Comparison of ENCODE assay signal across 8 cellular contexts in the genomic region with DNA sequence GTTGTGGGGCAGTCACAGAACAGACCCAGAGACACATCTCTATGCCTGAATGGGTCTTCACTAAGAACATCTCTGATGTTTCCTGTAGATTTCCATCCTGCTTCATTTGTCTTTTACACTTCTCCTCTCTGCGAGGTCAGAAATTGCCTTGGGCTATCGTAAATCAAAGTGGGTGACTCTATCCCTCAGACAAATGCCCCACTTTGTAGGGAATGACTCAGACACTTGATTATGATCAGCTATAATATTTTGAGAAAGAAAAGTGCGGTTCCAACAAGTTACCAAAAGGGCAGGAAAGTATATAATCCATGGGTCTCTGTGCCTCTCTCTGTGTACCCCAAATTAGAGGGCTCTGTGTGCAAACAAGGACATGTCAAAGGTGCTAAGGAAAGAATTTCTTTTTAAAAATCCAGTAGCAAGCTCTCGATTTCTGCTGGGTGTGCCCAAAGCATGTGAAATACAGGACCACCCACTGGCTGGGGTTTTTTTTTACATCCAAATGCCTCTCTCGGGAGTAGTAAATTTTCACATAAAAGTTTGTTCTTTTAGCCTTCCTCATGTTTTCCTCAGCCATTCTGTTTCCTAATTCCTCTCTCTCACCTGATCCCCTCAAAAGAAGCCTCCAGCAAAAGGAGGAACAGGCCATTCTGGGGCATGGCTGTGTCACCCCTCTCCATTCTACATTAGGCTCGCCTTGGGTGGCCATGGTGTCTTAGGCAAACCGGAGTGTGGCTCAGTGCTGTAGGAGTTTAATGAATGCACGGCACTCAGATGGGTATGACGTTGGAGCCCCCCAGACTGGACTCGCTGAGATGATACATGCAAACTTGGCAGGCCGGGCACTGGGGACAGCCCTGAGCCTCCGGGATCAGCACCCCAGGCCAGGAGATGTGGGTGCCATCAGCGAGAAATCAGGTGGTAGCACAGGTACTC. TPM values are rescaled to one million over a fixed set of nuclear protein-coding genes. Genes with fewer than 3 reads are reported as not detected.
DNase-seq lines count a peak whose midpoint lies in the region; ATAC-seq, FAIRE-seq and TF ChIP-seq lines count a peak whose summit lies in the region.
"Had no signal": no experiment of that assay in that cellular context is flagged by ENCODE, and none has a peak within 500 bp of the region (broad histone marks: within the 10 kb centered on the region; RNA-seq: fewer than 3 reads in every experiment).

No MANE protein-coding gene starts in this region.

- H3K27me3 ChIP-seq in K562 (ENCODE audit: control insufficient read depth in 2 of 2, insufficient read depth in 2 of 2, low read length in 2 of 2) (peaks cover 4 to 56% of the 10 kb centered on the region in 2 experiments; a peak in 3 of 5 replicates), thyroid gland (no peaks in the 10 kb centered on the region)

- H4K20me1 ChIP-seq in K562 (replicated peaks; ENCODE audit: control insufficient read depth, insufficient read depth, low read length): no peaks in the 10 kb centered on the region

- DNase-seq in GM04504 (ENCODE audit: low read depth) (peak; percentile 60), M059J (ENCODE audit: low read depth) (peak; percentile 95), K562 (ENCODE audit: extremely low read depth in 1 of 4, low spot score in 3 of 4) (no peak), sciatic nerve (ENCODE audit: low spot score) (no peak), G401 (ENCODE audit: low spot score) (no peak), thyroid gland (no peak), SKM-1 (lab: John Stamatoyannopoulos, UW; ENCODE audit: unreplicated experiment) (no peak)
- DNase-seq: CD4-positive, alpha-beta memory T cell had no signal

- H3K9me3 ChIP-seq in K562 (replicated peaks; ENCODE audit: control insufficient read depth, insufficient read depth, low read depth, low read length): no peaks in the 10 kb centered on the region
- no peaks in the 10 kb centered on the region for H3K9me3 ChIP-seq in thyroid gland

- H3K27ac ChIP-seq in K562 (ENCODE audit: extremely low read depth, low read depth, low read length) (no peak overlapping the region), thyroid gland (no peak overlapping the region)

- no peak for TF ChIP-seq EP300 in K562 (IDR thresholded peaks at IDR 0.05; ENCODE audit: low read length)

- under 1% methylated on average over 10 of the region's 13 CpGs for WGBS in K562 (ENCODE audit: insufficient coverage, low coverage, missing lambda C conversion rate)
- WGBS in thyroid gland, 2 donors: 87 to 90% methylated on average over 11 to 12 of the region's 13 CpGs

- no peaks in the 10 kb centered on the region for H3K79me2 ChIP-seq in K562 (ENCODE audit: control insufficient read depth, insufficient read depth, low read length)

- H3K4me2 ChIP-seq in K562 (ENCODE audit: insufficient read depth, low read length): no peak overlapping the region

- no peak overlapping the region for H3K9ac ChIP-seq in K562 (ENCODE audit: insufficient read depth in 1 of 2, low read depth in 2 of 2, low read length in 2 of 2)

- H3K36me3 ChIP-seq in K562 (ENCODE audit: control insufficient read depth, insufficient read depth, low read length) (no peaks in the 10 kb centered on the region), thyroid gland (no peaks in the 10 kb centered on the region)

- in situ Hi-C loops in K562 (cut with MboI): no loop called here
- in situ Hi-C loops in G401 (cut with HindIII; ENCODE audit: low sequenced_read_pairs): no loop called here

- TF ChIP-seq POLR2A in K562 (conservative IDR thresholded peaks at IDR 0.05) (no peak), thyroid gland (IDR thresholded peaks at IDR 0.05) (no peak)

- intact Hi-C loops in K562 (cut with micrococcal nuclease): no loop called here
- intact Hi-C loops in sciatic nerve (cut with DNase I): no loop called here
- intact Hi-C loops in thyroid gland (cut with DNase I): no loop called here

- H3K4me3 ChIP-seq in K562 (no peak overlapping the region), thyroid gland (replicated peaks in 1 of 3) (no peak overlapping the region)

- BruUV-seq in K562 (replicated peaks; lab: Mats Ljungman, UMichigan): no TSS peak

- no peak for TF ChIP-seq CTCF in K562 (IDR thresholded peaks at IDR 0.05 in 2 of 3, conservative IDR thresholded peaks at IDR 0.05 in 1 of 3; ENCODE audit: insufficient read depth in 2 of 3, low read depth in 1 of 3, low read length in 3 of 3)
- TF ChIP-seq CTCF in thyroid gland (IDR thresholded peaks at IDR 0.05): no peak

- no peak for ATAC-seq in K562
- peak; percentile 25 for ATAC-seq in sciatic nerve

- CTCF ChIA-PET in K562 (lab: Yijun Ruan, JAX; ENCODE audit: low intra/inter-chr PET ratio): no interaction called here

- no peaks in the 10 kb centered on the region for H3K9me1 ChIP-seq in K562 (ENCODE audit: control insufficient read depth, insufficient read depth, low read length)

- POLR2A ChIA-PET in K562 (lab: Yijun Ruan, JAX): interaction anchor here (1.0 kb wide), 1 partner anchor 11 kb away, joined by 3 read pairs; no protein-coding TSS in a partner anchor

- no peak for FAIRE-seq in K562 (lab: Jason Lieb, UNC)

- TF ChIP-seq RAD21 in K562 (CRISPR knock-in tag; conservative IDR thresholded peaks at IDR 0.05 in 1 of 2, IDR thresholded peaks at IDR 0.05 in 1 of 2): no peak

- H2AFZ ChIP-seq in K562 (ENCODE audit: low read depth, low read length): no peak overlapping the region

- H3K4me1 ChIP-seq in K562 (replicated peaks in 1 of 2; ENCODE audit: control insufficient read depth in 2 of 2, insufficient read depth in 2 of 2, low read length in 2 of 2): no peaks in the 10 kb centered on the region; a peak in 1 of 5 replicates
- peaks cover 0 to 9% of the 10 kb centered on the region in 2 donors for H3K4me1 ChIP-seq in thyroid gland

TF ChIP-seq in K562, 482 proteins besides CTCF, POLR2A, EP300 and RAD21 (continues in another document):
- TF ChIP-seq ZNF143 (CRISPR knock-in tag; IDR thresholded peaks at IDR 0.05) (no peak), MTA1 (IDR thresholded peaks at IDR 0.05; ENCODE audit: borderline replicate concordance) (no peak)
- TF ChIP-seq, protein P1, sequence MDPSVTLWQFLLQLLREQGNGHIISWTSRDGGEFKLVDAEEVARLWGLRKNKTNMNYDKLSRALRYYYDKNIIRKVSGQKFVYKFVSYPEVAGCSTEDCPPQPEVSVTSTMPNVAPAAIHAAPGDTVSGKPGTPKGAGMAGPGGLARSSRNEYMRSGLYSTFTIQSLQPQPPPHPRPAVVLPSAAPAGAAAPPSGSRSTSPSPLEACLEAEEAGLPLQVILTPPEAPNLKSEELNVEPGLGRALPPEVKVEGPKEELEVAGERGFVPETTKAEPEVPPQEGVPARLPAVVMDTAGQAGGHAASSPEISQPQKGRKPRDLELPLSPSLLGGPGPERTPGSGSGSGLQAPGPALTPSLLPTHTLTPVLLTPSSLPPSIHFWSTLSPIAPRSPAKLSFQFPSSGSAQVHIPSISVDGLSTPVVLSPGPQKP (CRISPR knock-in tag; IDR thresholded peaks at IDR 0.05): no peak

RNA-seq across cellular contexts. Expression of a gene that starts 6.3 kb away (rescaled TPM):
- 0.52 TPM in 1 of 2 replicates, not detected in the other for total RNA-seq in M059J (2014; rRNA removed; shearing (Covaris generic))
- not detected in 2 replicates for total RNA-seq in K562 (2011; cell fraction: chromatin; rRNA removed; ENCODE audit: low replicate concordance)
- total RNA-seq in K562 (2011; cell fraction: nucleolus; rRNA removed): not detected in 2 replicates
- total RNA-seq in K562 (2011; cell fraction: nucleoplasm; rRNA removed): not detected in 2 replicates
- total RNA-seq in K562 (2014; rRNA removed): not detected in 2 replicates
- total RNA-seq in K562 (2014; rRNA removed; fragmentation: Illumina TruSeq; extraction: Trizol): not detected in 2 replicates
- not detected in 2 replicates for total RNA-seq in K562 (2015; rRNA removed; fragmentation: Illumina TruSeq; extraction: Trizol)
- total RNA-seq in K562 (2021): not detected in 2 replicates
- not detected in 2 replicates for polyA plus RNA-seq in K562 (2011; rRNA removed)
- not detected in 2 replicates for polyA plus RNA-seq in K562 (2011; cell fraction: cytosol; rRNA removed)
- not detected in 2 replicates for polyA plus RNA-seq in K562 (2011; cell fraction: nucleus; rRNA removed)
- polyA plus RNA-seq in K562 (2012): not detected in 2 replicates
- not detected in 2 replicates for polyA plus RNA-seq in K562 (2014; fragmentation: Illumina TruSeq; extraction: Trizol)
- not detected for polyA plus RNA-seq in K562 (2014; fragmentation: Nextera tagmentation; extraction: Ambion mirVana)
- not detected in 2 replicates for polyA plus RNA-seq in K562 (2014; rRNA removed)
- not detected in 2 replicates for polyA minus RNA-seq in K562 (2011; rRNA and poly(A)+ RNA removed)
- not detected in 2 replicates for polyA minus RNA-seq in K562 (2011; cell fraction: cytosol; rRNA and poly(A)+ RNA removed)
- not detected in 2 replicates for polyA minus RNA-seq in K562 (2011; cell fraction: nucleus; rRNA and poly(A)+ RNA removed)
- total RNA-seq in sciatic nerve: 0.18 TPM
- total RNA-seq in G401 (2014; rRNA removed; shearing (Covaris generic)): not detected in 2 replicates
- under 1 TPM in 1 of 4 donors, not detected in 3; 0.24 TPM for total RNA-seq in thyroid gland
- total RNA-seq: CD4-positive, alpha-beta memory T cell had no signal
- polyA plus RNA-seq: CD4-positive, alpha-beta memory T cell had no signal

RNA-seq across cellular contexts. Expression of a gene that starts 20.3 kb away (rescaled TPM):
- total RNA-seq in M059J (2014; rRNA removed; shearing (Covaris generic)): 0.05 TPM in 2 replicates
- total RNA-seq in K562 (2011; cell fraction: chromatin; rRNA removed; ENCODE audit: low replicate concordance): not detected in 2 replicates
- not detected in 2 replicates for total RNA-seq in K562 (2011; cell fraction: nucleolus; rRNA removed)
- total RNA-seq in K562 (2011; cell fraction: nucleoplasm; rRNA removed): not detected in 2 replicates
- total RNA-seq in K562 (2014; rRNA removed) (not detected in 2 replicates), K562 (2014; rRNA removed; fragmentation: Illumina TruSeq; extraction: Trizol) (not detected in 2 replicates), K562 (2015; rRNA removed; fragmentation: Illumina TruSeq; extraction: Trizol) (not detected in 2 replicates), K562 (2021) (not detected in 2 replicates), sciatic nerve (4.9 TPM), thyroid gland (1 to 10 TPM; 1.5 to 5.5 (median 1.9) TPM)
- polyA plus RNA-seq in K562 (2011; rRNA removed) (not detected in 2 replicates), K562 (2014; fragmentation: Illumina TruSeq; extraction: Trizol) (not detected in 2 replicates), K562 (2014; fragmentation: Nextera tagmentation; extraction: Ambion mirVana) (not detected), K562 (2014; rRNA removed) (0.03 TPM in 1 of 2 replicates, not detected in the other)
- polyA plus RNA-seq in K562 (2011; cell fraction: cytosol; rRNA removed): 0.03 TPM in 1 of 2 replicates, not detected in the other
- polyA plus RNA-seq in K562 (2011; cell fraction: nucleus; rRNA removed): not detected in 2 replicates
- 0.06 and 0.12 TPM in 2 replicates for polyA plus RNA-seq in K562 (2012)
- not detected in 2 replicates for polyA minus RNA-seq in K562 (2011; rRNA and poly(A)+ RNA removed)
- not detected in 2 replicates for polyA minus RNA-seq in K562 (2011; cell fraction: cytosol; rRNA and poly(A)+ RNA removed)
- not detected in 2 replicates for polyA minus RNA-seq in K562 (2011; cell fraction: nucleus; rRNA and poly(A)+ RNA removed)
- total RNA-seq in G401 (2014; rRNA removed; shearing (Covaris generic)): 0.37 and 0.78 TPM in 2 replicates
- polyA plus RNA-seq: CD4-positive, alpha-beta memory T cell had no signal

Comparison
In these comparisons a context has a peak if more than half of its experiments do, and no peak if none do; other contexts are left out.
1. DNase-seq: peak in GM04504 (single experiment) and M059J (single experiment); none in K562 (0 of 4), sciatic nerve (single experiment), G401 (single experiment), thyroid gland (0 of 2) and SKM-1 (single experiment).